ENCODE assay signal across 1 cellular context in genomic region chr2:181398000-181398399, GRCh38.
TF ChIP-seq lines count a peak whose summit lies in the region.

No MANE protein-coding gene starts in this region.

TF ChIP-seq in K562, 482 proteins besides CTCF, POLR2A, EP300 and RAD21 (continued from another document):
- TF ChIP-seq, protein P1, sequence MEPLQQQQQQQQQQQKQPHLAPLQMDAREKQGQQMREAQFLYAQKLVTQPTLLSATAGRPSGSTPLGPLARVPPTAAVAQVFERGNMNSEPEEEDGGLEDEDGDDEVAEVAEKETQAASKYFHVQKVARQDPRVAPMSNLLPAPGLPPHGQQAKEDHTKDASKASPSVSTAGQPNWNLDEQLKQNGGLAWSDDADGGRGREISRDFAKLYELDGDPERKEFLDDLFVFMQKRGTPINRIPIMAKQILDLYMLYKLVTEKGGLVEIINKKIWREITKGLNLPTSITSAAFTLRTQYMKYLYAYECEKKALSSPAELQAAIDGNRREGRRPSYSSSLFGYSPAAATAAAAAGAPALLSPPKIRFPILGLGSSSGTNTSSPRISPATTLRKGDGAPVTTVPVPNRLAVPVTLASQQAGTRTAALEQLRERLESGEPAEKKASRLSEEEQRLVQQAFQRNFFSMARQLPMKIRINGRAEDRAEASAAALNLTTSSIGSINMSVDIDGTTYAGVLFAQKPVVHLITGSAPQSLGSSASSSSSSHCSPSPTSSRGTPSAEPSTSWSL (CRISPR knock-in tag; IDR thresholded peaks at IDR 0.05; ENCODE audit: borderline replicate concordance), result no peak
- TF ChIP-seq ZNF232 (CRISPR knock-in tag; IDR thresholded peaks at IDR 0.05) (no peak), MAFK (IDR thresholded peaks at IDR 0.05; ENCODE audit: low read length) (peak; percentile 99), ILF3 (IDR thresholded peaks at IDR 0.05; ENCODE audit: borderline replicate concordance) (no peak), ESRRA (IDR thresholded peaks at IDR 0.05; ENCODE audit: borderline replicate concordance, low read depth) (no peak), C11orf30 (IDR thresholded peaks at IDR 0.05; ENCODE audit: low read depth) (peak; percentile 88), TCFL5 (CRISPR knock-in tag; conservative IDR thresholded peaks at IDR 0.05) (no peak), ZFP30 (CRISPR knock-in tag; IDR thresholded peaks at IDR 0.05; ENCODE audit: borderline replicate concordance) (no peak), ZNF24 (IDR thresholded peaks at IDR 0.05) (no peak), TAL1 (IDR thresholded peaks at IDR 0.05) (no peak)
